In the genomic region with DNA sequence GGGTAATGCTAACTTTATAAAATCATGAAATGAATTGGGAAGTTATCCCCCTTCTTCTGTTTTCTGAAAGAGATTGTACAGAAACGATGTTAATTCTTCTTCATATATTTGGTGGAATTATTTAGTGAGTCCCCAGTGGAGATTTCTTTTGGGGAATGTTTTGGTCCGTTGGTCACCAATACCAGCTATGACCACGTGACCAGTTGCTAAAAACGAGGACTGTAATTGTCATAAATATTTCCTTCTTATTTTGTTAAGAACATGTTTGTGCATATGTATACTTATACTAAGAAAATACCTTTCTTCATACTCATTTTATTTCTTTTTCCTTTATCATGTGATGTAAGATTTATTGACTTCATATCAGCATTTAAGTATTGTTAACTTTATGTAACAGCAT, we compare ENCODE assay signal across 11 cellular contexts. TPM values are rescaled to one million over a fixed set of nuclear protein-coding genes. Genes with fewer than 3 reads are reported as not detected.
"Had no signal": no experiment of that assay in that cellular context is flagged by ENCODE, and none has a peak within 500 bp of the region (broad histone marks: within the 10 kb centered on the region; RNA-seq: fewer than 3 reads in every experiment).

No MANE protein-coding gene starts in this region.

- H3K4me1 ChIP-seq: HAP-1 had no signal

- DNase-seq: GM23248, GOT3, H7, H9, HCEC 1CT, HFFc6 had no signal

- H2AFZ ChIP-seq: GM23248, GM23338 had no signal

- ATAC-seq: GM23338, HCT116 had no signal

- H3K4me2 ChIP-seq: GM23338 had no signal

- FAIRE-seq: H1, H54 had no signal

- H3K27ac ChIP-seq: GM23248 had no signal

- H3K9me3 ChIP-seq: HAP-1 had no signal

- H3K36me3 ChIP-seq: HAP-1 had no signal

- H3K4me3 ChIP-seq: GM23248, GM23338, HAP-1 had no signal

- H3K9ac ChIP-seq: GM23248 had no signal

RNA-seq across cellular contexts. Expression of gene DYNLRB2, which starts 10.3 kb away (rescaled TPM):
- total RNA-seq: GM23248, GM23338, H1, H9 had no signal
- polyA plus RNA-seq: GM23248, GM23338, H1 had no signal
